Comparison of ENCODE assay signal across 14 cellular contexts in the genomic region with DNA sequence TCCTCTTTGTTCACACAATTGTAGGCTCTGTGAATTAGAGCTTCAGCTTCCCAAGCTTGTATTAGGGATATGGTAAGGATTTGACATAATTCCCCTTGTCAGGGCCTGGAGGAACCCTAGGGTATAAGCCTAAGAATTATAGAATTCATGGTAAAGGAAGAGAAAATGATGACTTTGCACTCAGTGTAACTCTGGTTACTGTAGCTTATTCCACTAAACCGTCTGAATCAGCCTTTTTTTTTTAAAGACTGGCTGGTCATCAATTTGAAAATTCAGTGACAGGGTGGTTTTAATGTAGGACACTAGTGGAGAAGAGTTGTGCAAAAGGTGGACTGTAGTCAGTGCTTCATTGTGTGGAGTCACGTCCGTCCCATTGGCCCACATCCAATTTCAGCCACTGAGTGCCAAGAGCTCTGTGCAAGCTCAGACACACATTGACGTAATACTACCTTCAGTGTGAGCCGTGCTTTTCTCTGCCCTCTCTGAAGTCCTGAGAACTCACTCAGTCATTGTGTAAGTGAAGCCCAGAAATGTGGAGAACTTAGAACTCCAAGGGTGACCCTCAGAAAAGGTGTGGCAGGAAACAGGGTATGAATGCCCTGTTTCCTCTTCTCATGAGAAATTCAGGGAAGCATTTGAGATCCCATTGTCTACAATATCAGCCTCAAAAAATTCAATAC.
DNase-seq lines count a peak whose midpoint lies in the region; ATAC-seq and TF ChIP-seq lines count a peak whose summit lies in the region.
"Had no signal": no experiment of that assay in that cellular context is flagged by ENCODE, and none has a peak within 500 bp of the region (broad histone marks: within the 10 kb centered on the region; RNA-seq: fewer than 3 reads in every experiment).

No MANE protein-coding gene starts in this region.

- peaks cover 3% of the 10 kb centered on the region for H3K4me1 ChIP-seq in rectal smooth muscle tissue (ENCODE audit: control insufficient read depth, insufficient read depth, low read length)

- peak; percentile 68 for DNase-seq in astrocyte of the spinal cord (ENCODE audit: low read depth, low spot score)
- peak; percentile 79 for DNase-seq in left ventricle myocardium superior
- DNase-seq in NOMO-1 treated with dmso at 0.1 percent for 144 hours (lab: John Stamatoyannopoulos, UW; ENCODE audit: unreplicated experiment) = no peak
- DNase-seq in stimulated activated CD4-positive, alpha-beta T cell treated with anti-CD3 and anti-CD28 coated beads, Interleukin-15, amount 100 ng/mL, for 24 hours = no peak
- DNase-seq in progenitor cell of endocrine pancreas (ENCODE audit: low spot score, unreplicated experiment) = no peak
- DNase-seq: activated CD8-positive, alpha-beta memory T cell treated with anti-CD3 and anti-CD28 coated beads, Interleukin-2, amount 50 U/mL, for 4 hours; Caco-2; cerebellar nuclear complex; NCI-H2081 treated with DMSO at 0.1 percent for 48 hours had no signal

- H3K27ac Mint-ChIP-seq in progenitor cell of endocrine pancreas = no peak overlapping the region
- H3K27ac Mint-ChIP-seq: T-helper 1 cell treated with Interleukin-12 subunit alpha and Interleukin-12 subunit beta and Interleukin-4 antibody, amounts not matched to agents 30 μg/mL and 1 μg/mL, for 36 hours had no signal

- H3K36me3 ChIP-seq in rectal smooth muscle tissue (ENCODE audit: control insufficient read depth, insufficient read depth, low read length) = no peaks in the 10 kb centered on the region

- peak overlapping the region; percentile 37 for H3K27ac ChIP-seq in rectal smooth muscle tissue (ENCODE audit: low read depth, low read length)
- H3K27ac ChIP-seq: HL-60 had no signal

- H3K9me3 Mint-ChIP-seq in progenitor cell of endocrine pancreas (ENCODE audit: low read depth) = no peaks in the 10 kb centered on the region
- H3K9me3 Mint-ChIP-seq: T-helper 1 cell treated with Interleukin-12 subunit alpha and Interleukin-12 subunit beta and Interleukin-4 antibody, amounts not matched to agents 30 μg/mL and 1 μg/mL, for 36 hours had no signal

- no peak for TF ChIP-seq RAD21 in Ishikawa (IDR thresholded peaks at IDR 0.05; ENCODE audit: low read depth)

- TF ChIP-seq EP300 in Ishikawa (IDR thresholded peaks at IDR 0.05; ENCODE audit: borderline replicate concordance) = peak; percentile 45; the same call in 1 of the 2 replicates

- no peak overlapping the region for H3K4me3 ChIP-seq in astrocyte of the spinal cord (ENCODE audit: low read depth, low read length)
- no peak overlapping the region for H3K4me3 ChIP-seq in rectal smooth muscle tissue (ENCODE audit: low read length)

- in situ Hi-C loops in astrocyte of the spinal cord (cut with HindIII; ENCODE audit: low sequenced_read_pairs) = no loop called here

- no peak overlapping the region for H3K9ac ChIP-seq in rectal smooth muscle tissue (ENCODE audit: low read length)

- TF ChIP-seq CTCF in astrocyte of the spinal cord (IDR thresholded peaks at IDR 0.05; ENCODE audit: low read depth, low read length) = no peak
- no peak for TF ChIP-seq CTCF in progenitor cell of endocrine pancreas (IDR thresholded peaks at IDR 0.05; ENCODE audit: unreplicated experiment)

- H3K27me3 Mint-ChIP-seq in progenitor cell of endocrine pancreas = no peaks in the 10 kb centered on the region

- intact Hi-C loops in left ventricle myocardium superior (cut with micrococcal nuclease) = no loop called here

- no peaks in the 10 kb centered on the region for H3K36me3 Mint-ChIP-seq in progenitor cell of endocrine pancreas (ENCODE audit: insufficient read depth)

- peaks cover 3% of the 10 kb centered on the region for H3K4me1 Mint-ChIP-seq in progenitor cell of endocrine pancreas (ENCODE audit: low read depth)

- H3K27me3 ChIP-seq in rectal smooth muscle tissue (ENCODE audit: control insufficient read depth, insufficient read depth, low read length) = no peaks in the 10 kb centered on the region

- ATAC-seq in left ventricle myocardium superior = peak; percentile 99
- ATAC-seq in GM21825 (IDR thresholded peaks at IDR 0.05; ENCODE audit: unreplicated experiment) = no peak

- H3K4me3 Mint-ChIP-seq in progenitor cell of endocrine pancreas (ENCODE audit: low read depth) = no peak overlapping the region
- H3K4me3 Mint-ChIP-seq: T-helper 1 cell treated with Interleukin-12 subunit alpha and Interleukin-12 subunit beta and Interleukin-4 antibody, amounts not matched to agents 30 μg/mL and 1 μg/mL, for 36 hours had no signal

TF ChIP-seq in Ishikawa, 13 proteins besides CTCF, POLR2A, EP300 and RAD21:
- TF ChIP-seq ZBTB7A (IDR thresholded peaks at IDR 0.05; ENCODE audit: low read depth) = no peak
- no peak for TF ChIP-seq FOXM1 (IDR thresholded peaks at IDR 0.05; ENCODE audit: borderline replicate concordance, low read depth)
- TF ChIP-seq TCF12 (IDR thresholded peaks at IDR 0.05; ENCODE audit: low read depth) = no peak
- 0 out of 2 replicates have a peak, but pooled peaks have one; percentile 24 for TF ChIP-seq CREB1 (IDR thresholded peaks at IDR 0.05; ENCODE audit: low read depth)
- peak; percentile 72 for TF ChIP-seq CEBPB (IDR thresholded peaks at IDR 0.05)
- TF ChIP-seq NFIC (IDR thresholded peaks at IDR 0.05) = peak; percentile 91
- peak; percentile 21; the same call in 1 of the 2 replicates for TF ChIP-seq TEAD4 (IDR thresholded peaks at IDR 0.05)
- TF ChIP-seq, protein P1, sequence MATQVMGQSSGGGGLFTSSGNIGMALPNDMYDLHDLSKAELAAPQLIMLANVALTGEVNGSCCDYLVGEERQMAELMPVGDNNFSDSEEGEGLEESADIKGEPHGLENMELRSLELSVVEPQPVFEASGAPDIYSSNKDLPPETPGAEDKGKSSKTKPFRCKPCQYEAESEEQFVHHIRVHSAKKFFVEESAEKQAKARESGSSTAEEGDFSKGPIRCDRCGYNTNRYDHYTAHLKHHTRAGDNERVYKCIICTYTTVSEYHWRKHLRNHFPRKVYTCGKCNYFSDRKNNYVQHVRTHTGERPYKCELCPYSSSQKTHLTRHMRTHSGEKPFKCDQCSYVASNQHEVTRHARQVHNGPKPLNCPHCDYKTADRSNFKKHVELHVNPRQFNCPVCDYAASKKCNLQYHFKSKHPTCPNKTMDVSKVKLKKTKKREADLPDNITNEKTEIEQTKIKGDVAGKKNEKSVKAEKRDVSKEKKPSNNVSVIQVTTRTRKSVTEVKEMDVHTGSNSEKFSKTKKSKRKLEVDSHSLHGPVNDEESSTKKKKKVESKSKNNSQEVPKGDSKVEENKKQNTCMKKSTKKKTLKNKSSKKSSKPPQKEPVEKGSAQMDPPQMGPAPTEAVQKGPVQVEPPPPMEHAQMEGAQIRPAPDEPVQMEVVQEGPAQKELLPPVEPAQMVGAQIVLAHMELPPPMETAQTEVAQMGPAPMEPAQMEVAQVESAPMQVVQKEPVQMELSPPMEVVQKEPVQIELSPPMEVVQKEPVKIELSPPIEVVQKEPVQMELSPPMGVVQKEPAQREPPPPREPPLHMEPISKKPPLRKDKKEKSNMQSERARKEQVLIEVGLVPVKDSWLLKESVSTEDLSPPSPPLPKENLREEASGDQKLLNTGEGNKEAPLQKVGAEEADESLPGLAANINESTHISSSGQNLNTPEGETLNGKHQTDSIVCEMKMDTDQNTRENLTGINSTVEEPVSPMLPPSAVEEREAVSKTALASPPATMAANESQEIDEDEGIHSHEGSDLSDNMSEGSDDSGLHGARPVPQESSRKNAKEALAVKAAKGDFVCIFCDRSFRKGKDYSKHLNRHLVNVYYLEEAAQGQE (IDR thresholded peaks at IDR 0.05; ENCODE audit: low read depth) = no peak
TF ChIP-seq in Ishikawa: peak in this region for 4.

Comparison
In these comparisons a context has a peak if more than half of its experiments do, and no peak if none do; other contexts are left out.
1. DNase-seq: peak in astrocyte of the spinal cord (single experiment) and left ventricle myocardium superior (single experiment); none in NOMO-1 treated with dmso at 0.1 percent for 144 hours (single experiment), stimulated activated CD4-positive, alpha-beta T cell treated with anti-CD3 and anti-CD28 coated beads, Interleukin-15, amount 100 ng/mL, for 24 hours (single experiment) and progenitor cell of endocrine pancreas (single experiment).